ENCODE assay signal across 12 cellular contexts in the genomic region with DNA sequence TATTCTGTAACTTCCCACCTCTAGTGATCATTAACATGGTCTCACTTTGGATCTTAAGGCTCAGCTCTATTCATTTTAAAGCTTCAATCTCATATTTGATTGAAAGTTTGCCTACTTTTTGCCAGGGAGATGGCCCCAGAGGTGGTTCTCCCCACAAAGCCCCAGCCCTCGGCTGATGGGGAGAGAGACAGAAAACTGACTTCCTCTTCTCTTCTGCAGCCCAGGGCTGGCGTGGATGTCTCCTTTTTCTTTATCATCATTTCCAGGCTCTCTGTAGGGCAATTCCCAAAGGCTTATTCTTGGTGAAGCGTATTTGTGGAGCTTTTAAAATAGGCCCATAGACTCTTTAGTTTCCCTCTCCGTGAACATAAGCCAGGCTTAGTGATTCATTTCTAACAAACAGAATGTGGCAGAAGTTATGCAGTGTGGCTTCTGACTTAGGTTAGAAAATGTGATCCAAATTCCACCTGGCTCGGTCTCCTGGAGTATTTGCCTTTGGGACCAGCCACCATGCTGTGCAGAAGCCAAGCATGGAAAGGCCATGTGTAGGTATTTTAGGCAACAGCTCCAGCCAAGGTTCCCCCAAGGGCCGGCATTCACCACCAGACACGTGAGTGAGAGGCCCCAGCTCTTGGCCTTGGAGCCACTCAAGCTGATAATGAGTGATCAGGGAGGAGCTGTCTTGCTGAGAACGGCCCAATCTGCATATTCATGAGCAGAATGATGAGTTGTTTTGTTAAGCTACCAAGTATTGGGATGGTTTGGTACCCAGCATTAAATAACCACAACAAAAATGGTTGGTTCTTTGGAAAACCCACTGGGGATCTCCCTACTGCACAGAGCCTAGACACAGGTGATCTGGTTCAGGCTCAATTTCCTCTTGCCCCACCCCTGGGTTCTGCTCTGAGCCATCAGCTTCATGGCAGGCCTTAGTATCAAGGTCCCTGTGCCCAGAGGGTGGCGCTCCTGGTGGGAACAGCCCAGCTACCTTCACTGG.
DNase-seq lines count a peak whose midpoint lies in the region; ATAC-seq, FAIRE-seq and TF ChIP-seq lines count a peak whose summit lies in the region.
"Had no signal": no experiment of that assay in that cellular context is flagged by ENCODE, and none has a peak within 500 bp of the region (broad histone marks: within the 10 kb centered on the region; RNA-seq: fewer than 3 reads in every experiment).

No MANE protein-coding gene starts in this region.

- H3K9me3 Mint-ChIP-seq in activated T-cell treated with anti-CD3 and anti-CD28 coated beads, Interleukin-2, amount 50 U/mL, for 72 hours: peaks cover 0 to 4% of the 10 kb centered on the region in 2 donors

- peak overlapping the region; percentile 66 to 70 for H3K4me3 Mint-ChIP-seq in activated T-cell treated with anti-CD3 and anti-CD28 coated beads, Interleukin-2, amount 50 U/mL, for 72 hours
- H3K4me3 Mint-ChIP-seq: brain had no signal

- ATAC-seq in GM21717 (IDR thresholded peaks at IDR 0.05; ENCODE audit: unreplicated experiment) (peak; percentile 35), GM21528 (IDR thresholded peaks at IDR 0.05; ENCODE audit: low FRiP score, unreplicated experiment) (no peak)
- peak; percentile 90 to 93 for ATAC-seq in activated T-cell treated with anti-CD3 and anti-CD28 coated beads, Interleukin-2, amount 50 U/mL, for 72 hours (replicated peaks in 1 of 2)
- ATAC-seq: Panc1 had no signal

- peak overlapping the region; percentile 74 for H3K27ac Mint-ChIP-seq in activated T-cell treated with anti-CD3 and anti-CD28 coated beads, Interleukin-2, amount 50 U/mL, for 72 hours

- peaks cover 5% of the 10 kb centered on the region for H3K27me3 Mint-ChIP-seq in activated T-cell treated with anti-CD3 and anti-CD28 coated beads, Interleukin-2, amount 50 U/mL, for 72 hours (ENCODE audit: low read depth)

- DNase-seq in GM12892 (ENCODE audit: insufficient read length): no peak
- peak; percentile 55 to 76 for DNase-seq in activated T-cell treated with anti-CD3 and anti-CD28 coated beads, Interleukin-2, amount 50 U/mL, for 72 hours
- DNase-seq in stimulated activated CD4-positive, alpha-beta T cell treated with anti-CD3 and anti-CD28 coated beads, Interleukin-15, amount 100 ng/mL, for 48 hours (ENCODE audit: low read depth in 2 of 2): peak; percentile 34 to 41
- DNase-seq in HUDEP-2 (lab: John Stamatoyannopoulos, UW; ENCODE audit: unreplicated experiment in 76 of 76): no peak
- no peak for DNase-seq in KG1 (lab: John Stamatoyannopoulos, UW)
- DNase-seq: hippocampal formation had no signal

- peaks cover 75% of the 10 kb centered on the region for H3K4me1 Mint-ChIP-seq in activated T-cell treated with anti-CD3 and anti-CD28 coated beads, Interleukin-2, amount 50 U/mL, for 72 hours (ENCODE audit: low read depth)

- FAIRE-seq in GM12892 (lab: Jason Lieb, UNC): peak; percentile 85
- FAIRE-seq: D721Med, endometrium had no signal

- peaks cover 0 to 2% of the 10 kb centered on the region in 2 donors for H3K36me3 Mint-ChIP-seq in activated T-cell treated with anti-CD3 and anti-CD28 coated beads, Interleukin-2, amount 50 U/mL, for 72 hours (ENCODE audit: insufficient read depth in 2 of 2)
- H3K36me3 Mint-ChIP-seq: brain had no signal

- no peak for TF ChIP-seq POLR2A in GM12892 (IDR thresholded peaks at IDR 0.05; ENCODE audit: low read depth, low read length)

Comparison
In these comparisons a context has a peak if more than half of its experiments do, and no peak if none do; other contexts are left out.
1. DNase-seq: peak in activated T-cell treated with anti-CD3 and anti-CD28 coated beads, Interleukin-2, amount 50 U/mL, for 72 hours (2 of 2) and stimulated activated CD4-positive, alpha-beta T cell treated with anti-CD3 and anti-CD28 coated beads, Interleukin-15, amount 100 ng/mL, for 48 hours (2 of 2); none in GM12892 (single experiment), HUDEP-2 (0 of 76) and KG1 (single experiment).